Comparison of ENCODE assay signal across 1 cellular context in the genomic region with DNA sequence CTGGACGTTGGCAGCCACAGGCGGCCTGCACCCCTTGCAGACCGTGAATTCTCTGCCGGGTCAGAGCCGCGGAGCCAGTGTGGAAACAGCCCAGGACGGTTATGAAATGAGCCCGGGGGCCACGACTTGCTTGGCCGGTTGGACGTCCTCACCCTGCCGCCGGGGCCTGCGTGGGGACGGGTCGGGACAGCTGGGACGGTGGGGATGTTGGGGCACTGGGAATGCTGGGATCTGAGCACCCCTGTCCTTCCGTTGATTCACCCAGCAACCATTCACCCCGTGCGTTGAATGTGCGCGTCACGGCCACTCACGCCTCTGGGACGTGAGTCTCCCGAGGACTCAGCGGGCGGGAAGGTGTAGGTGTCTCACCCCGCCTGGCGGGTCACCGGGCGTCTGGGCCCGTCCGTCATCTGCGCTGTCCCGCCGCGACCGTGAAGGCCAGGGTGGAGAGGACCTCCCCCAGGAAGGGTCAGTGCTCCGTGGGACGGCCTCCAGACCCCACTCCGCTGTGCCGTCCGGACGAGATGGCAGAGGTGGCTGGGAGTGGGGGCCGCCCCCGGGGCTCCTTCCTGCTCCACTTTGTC.
A peak's percentile ranks its signal among the peaks of the same experiment; 100 is the strongest.
TF ChIP-seq lines count a peak whose summit lies in the region.

No MANE protein-coding gene starts in this region.

TF ChIP-seq in K562, 482 proteins besides CTCF, POLR2A, EP300 and RAD21 (continued from another document and continues in another):
- TF ChIP-seq, protein P1, sequence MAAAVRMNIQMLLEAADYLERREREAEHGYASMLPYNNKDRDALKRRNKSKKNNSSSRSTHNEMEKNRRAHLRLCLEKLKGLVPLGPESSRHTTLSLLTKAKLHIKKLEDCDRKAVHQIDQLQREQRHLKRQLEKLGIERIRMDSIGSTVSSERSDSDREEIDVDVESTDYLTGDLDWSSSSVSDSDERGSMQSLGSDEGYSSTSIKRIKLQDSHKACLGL (CRISPR knock-in tag; IDR thresholded peaks at IDR 0.05; ENCODE audit: borderline replicate concordance, poor library complexity, severe bottlenecking), result no peak
- TF ChIP-seq KAT7 (CRISPR knock-in tag; IDR thresholded peaks at IDR 0.05; ENCODE audit: borderline replicate concordance) (peak; percentile 48; the same call in 1 of the 2 replicates), EGR1 (conservative IDR thresholded peaks at IDR 0.05) (0 out of 2 replicates have a peak, but pooled peaks have one; percentile 26), CREM (IDR thresholded peaks at IDR 0.05; ENCODE audit: low read depth) (peak; percentile 53; the same call in 1 of the 2 replicates), ZBTB40 (IDR thresholded peaks at IDR 0.05) (peak; percentile 28; the same call in 1 of the 2 replicates), ZBTB40 (CRISPR knock-in tag; IDR thresholded peaks at IDR 0.05) (no peak), FOS (IDR thresholded peaks at IDR 0.05; ENCODE audit: extremely low read depth, insufficient read length) (no peak), HDAC6 (IDR thresholded peaks at IDR 0.05; ENCODE audit: low read depth, low read length) (no peak), KLF16 (IDR thresholded peaks at IDR 0.05) (no peak), HNRNPLL (IDR thresholded peaks at IDR 0.05; ENCODE audit: low read depth, low read length, poor library complexity, severe bottlenecking) (no peak), HIVEP1 (CRISPR knock-in tag; IDR thresholded peaks at IDR 0.05) (no peak), ILF3 (IDR thresholded peaks at IDR 0.05; ENCODE audit: borderline replicate concordance) (no peak), RBM14 (IDR thresholded peaks at IDR 0.05; ENCODE audit: borderline replicate concordance, insufficient read depth, low read depth, low read length) (no peak), PYGO2 (tag; IDR thresholded peaks at IDR 0.05) (no peak), ZNF57 (CRISPR knock-in tag; IDR thresholded peaks at IDR 0.05) (no peak), ZNF282 (CRISPR knock-in tag; IDR thresholded peaks at IDR 0.05) (no peak), ZC3H4 (CRISPR knock-in tag; IDR thresholded peaks at IDR 0.05; ENCODE audit: borderline replicate concordance) (peak; percentile 20; the same call in 1 of the 2 replicates), ZKSCAN8 (CRISPR knock-in tag; IDR thresholded peaks at IDR 0.05) (no peak), POU5F1 (IDR thresholded peaks at IDR 0.05; ENCODE audit: borderline replicate concordance, low read depth, low read length, partially characterized antibody) (no peak), TCF3 (CRISPR knock-in tag; IDR thresholded peaks at IDR 0.05) (no peak), ZNF431 (CRISPR knock-in tag; IDR thresholded peaks at IDR 0.05) (no peak), GATAD2A (IDR thresholded peaks at IDR 0.05) (0 out of 2 replicates have a peak, but pooled peaks have one; percentile 22), ZNF778 (CRISPR knock-in tag; IDR thresholded peaks at IDR 0.05) (no peak), ATF3 (IDR thresholded peaks at IDR 0.05) (no peak), ATF3 (CRISPR knock-in tag; conservative IDR thresholded peaks at IDR 0.05) (no peak), ZKSCAN3 (CRISPR knock-in tag; IDR thresholded peaks at IDR 0.05) (no peak), SIRT6 (IDR thresholded peaks at IDR 0.05; ENCODE audit: low read depth, low read length) (no peak), ZBTB7A (IDR thresholded peaks at IDR 0.05; ENCODE audit: borderline replicate concordance, control insufficient read depth, low read depth, low read length) (peak; percentile 39; the same call in 1 of the 2 replicates), TCFL5 (CRISPR knock-in tag; conservative IDR thresholded peaks at IDR 0.05) (no peak), SAP30 (IDR thresholded peaks at IDR 0.05; ENCODE audit: borderline replicate concordance, insufficient read depth, low read depth, low read length, poor library complexity, severe bottlenecking) (no peak), CREB3 (tag; conservative IDR thresholded peaks at IDR 0.05; ENCODE audit: low read depth) (no peak)
- TF ChIP-seq, protein P2, sequence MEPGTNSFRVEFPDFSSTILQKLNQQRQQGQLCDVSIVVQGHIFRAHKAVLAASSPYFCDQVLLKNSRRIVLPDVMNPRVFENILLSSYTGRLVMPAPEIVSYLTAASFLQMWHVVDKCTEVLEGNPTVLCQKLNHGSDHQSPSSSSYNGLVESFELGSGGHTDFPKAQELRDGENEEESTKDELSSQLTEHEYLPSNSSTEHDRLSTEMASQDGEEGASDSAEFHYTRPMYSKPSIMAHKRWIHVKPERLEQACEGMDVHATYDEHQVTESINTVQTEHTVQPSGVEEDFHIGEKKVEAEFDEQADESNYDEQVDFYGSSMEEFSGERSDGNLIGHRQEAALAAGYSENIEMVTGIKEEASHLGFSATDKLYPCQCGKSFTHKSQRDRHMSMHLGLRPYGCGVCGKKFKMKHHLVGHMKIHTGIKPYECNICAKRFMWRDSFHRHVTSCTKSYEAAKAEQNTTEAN (CRISPR knock-in tag; IDR thresholded peaks at IDR 0.05), result no peak
- TF ChIP-seq, protein P3, sequence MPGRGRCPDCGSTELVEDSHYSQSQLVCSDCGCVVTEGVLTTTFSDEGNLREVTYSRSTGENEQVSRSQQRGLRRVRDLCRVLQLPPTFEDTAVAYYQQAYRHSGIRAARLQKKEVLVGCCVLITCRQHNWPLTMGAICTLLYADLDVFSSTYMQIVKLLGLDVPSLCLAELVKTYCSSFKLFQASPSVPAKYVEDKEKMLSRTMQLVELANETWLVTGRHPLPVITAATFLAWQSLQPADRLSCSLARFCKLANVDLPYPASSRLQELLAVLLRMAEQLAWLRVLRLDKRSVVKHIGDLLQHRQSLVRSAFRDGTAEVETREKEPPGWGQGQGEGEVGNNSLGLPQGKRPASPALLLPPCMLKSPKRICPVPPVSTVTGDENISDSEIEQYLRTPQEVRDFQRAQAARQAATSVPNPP (IDR thresholded peaks at IDR 0.05; ENCODE audit: borderline replicate concordance, insufficient read depth, insufficient read length), result no peak
- TF ChIP-seq, protein P4, sequence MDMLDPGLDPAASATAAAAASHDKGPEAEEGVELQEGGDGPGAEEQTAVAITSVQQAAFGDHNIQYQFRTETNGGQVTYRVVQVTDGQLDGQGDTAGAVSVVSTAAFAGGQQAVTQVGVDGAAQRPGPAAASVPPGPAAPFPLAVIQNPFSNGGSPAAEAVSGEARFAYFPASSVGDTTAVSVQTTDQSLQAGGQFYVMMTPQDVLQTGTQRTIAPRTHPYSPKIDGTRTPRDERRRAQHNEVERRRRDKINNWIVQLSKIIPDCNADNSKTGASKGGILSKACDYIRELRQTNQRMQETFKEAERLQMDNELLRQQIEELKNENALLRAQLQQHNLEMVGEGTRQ (CRISPR knock-in tag; IDR thresholded peaks at IDR 0.05), result no peak
